Comparison of ENCODE assay signal across 1 cellular context in genomic region chr16:30658731-30659506, GRCh38.
A peak's percentile ranks its signal among the peaks of the same experiment; 100 is the strongest.
TF ChIP-seq lines count a peak whose summit lies in the region.

No MANE protein-coding gene starts in this region.

TF ChIP-seq in H1, 55 proteins besides CTCF, POLR2A, EP300 and RAD21:
- TF ChIP-seq BRCA1 (IDR thresholded peaks at IDR 0.05; ENCODE audit: low read depth, low read length) (no peak), SUZ12 (IDR thresholded peaks at IDR 0.05; ENCODE audit: low read length) (no peak), CHD1 (IDR thresholded peaks at IDR 0.05; ENCODE audit: low read depth, low read length) (no peak), KDM1A (IDR thresholded peaks at IDR 0.05; ENCODE audit: borderline replicate concordance, low read length) (no peak), EGR1 (IDR thresholded peaks at IDR 0.05; ENCODE audit: borderline replicate concordance, low read depth, low read length) (no peak), JUND (IDR thresholded peaks at IDR 0.05; ENCODE audit: low read length) (no peak), RNF2 (IDR thresholded peaks at IDR 0.05; ENCODE audit: borderline replicate concordance, low read depth, low read length, missing control alignments, poor library complexity, severe bottlenecking) (no peak), HDAC2 (IDR thresholded peaks at IDR 0.05; ENCODE audit: borderline replicate concordance in 1 of 2, low read depth in 2 of 2, low read length in 2 of 2) (0 out of 4 replicates have a peak, but pooled peaks of 1 of the 2 experiments have one; percentile 39), CHD2 (IDR thresholded peaks at IDR 0.05; ENCODE audit: low read length) (no peak), KDM4A (IDR thresholded peaks at IDR 0.05; ENCODE audit: low read depth, low read length, severe bottlenecking) (peak; percentile 70), POU5F1 (IDR thresholded peaks at IDR 0.05; ENCODE audit: low read depth, low read length) (no peak), KDM5A (IDR thresholded peaks at IDR 0.05; ENCODE audit: low read length) (no peak), MAX (IDR thresholded peaks at IDR 0.05) (no peak), NRF1 (IDR thresholded peaks at IDR 0.05; ENCODE audit: low read depth, low read length) (no peak), TBP (IDR thresholded peaks at IDR 0.05; ENCODE audit: low read depth, low read length) (no peak; the same call in 1 of the 2 replicates), RBBP5 (IDR thresholded peaks at IDR 0.05; ENCODE audit: borderline replicate concordance, low read depth, low read length) (no peak), SP4 (IDR thresholded peaks at IDR 0.05; ENCODE audit: low read length) (no peak), SIN3A (conservative IDR thresholded peaks at IDR 0.05 in 1 of 2, IDR thresholded peaks at IDR 0.05 in 1 of 2; ENCODE audit: low read depth in 1 of 2, low read length in 2 of 2) (0 out of 4 replicates have a peak, but pooled peaks of 1 of the 2 experiments have one; percentile 0), PHF8 (conservative IDR thresholded peaks at IDR 0.05; ENCODE audit: low read depth, low read length) (peak; percentile 14; the same call in 1 of the 2 replicates), JUN (IDR thresholded peaks at IDR 0.05; ENCODE audit: low read depth, low read length) (no peak), CBX5 (IDR thresholded peaks at IDR 0.05; ENCODE audit: low read depth, low read length) (no peak), EZH2 (IDR thresholded peaks at IDR 0.05; ENCODE audit: low read depth, low read length, severe bottlenecking) (no peak), YY1 (IDR thresholded peaks at IDR 0.05; ENCODE audit: low read depth, low read length) (no peak), TCF12 (IDR thresholded peaks at IDR 0.05; ENCODE audit: low read depth, low read length) (no peak), RFX5 (IDR thresholded peaks at IDR 0.05; ENCODE audit: borderline replicate concordance, low read depth, low read length) (no peak), FOSL1 (IDR thresholded peaks at IDR 0.05; ENCODE audit: insufficient read depth, low read depth, low read length) (no peak), TAF1 (IDR thresholded peaks at IDR 0.05; ENCODE audit: low read depth, low read length) (peak; percentile 43; the same call in 1 of the 2 replicates), CTBP2 (IDR thresholded peaks at IDR 0.05; ENCODE audit: borderline replicate concordance, insufficient read depth, insufficient read length, low read length) (no peak), CHD7 (IDR thresholded peaks at IDR 0.05; ENCODE audit: insufficient replicate concordance, low read length) (no peak), SIX5 (IDR thresholded peaks at IDR 0.05; ENCODE audit: low read depth, low read length) (no peak), GTF2F1 (IDR thresholded peaks at IDR 0.05; ENCODE audit: borderline replicate concordance, low read depth, low read length) (no peak), NANOG (IDR thresholded peaks at IDR 0.05; ENCODE audit: insufficient read depth, low read depth, low read length, poor library complexity, severe bottlenecking) (no peak), HDAC6 (IDR thresholded peaks at IDR 0.05; ENCODE audit: low read depth, low read length) (no peak), SRF (IDR thresholded peaks at IDR 0.05; ENCODE audit: low read depth, low read length) (no peak), POLR2AphosphoS5 (IDR thresholded peaks at IDR 0.05; ENCODE audit: low read depth, low read length) (no peak), GABPA (IDR thresholded peaks at IDR 0.05; ENCODE audit: borderline replicate concordance, insufficient read depth, low read length) (no peak), ATF2 (IDR thresholded peaks at IDR 0.05; ENCODE audit: low read length) (no peak), SIRT6 (IDR thresholded peaks at IDR 0.05; ENCODE audit: low read length) (no peak), E2F6 (IDR thresholded peaks at IDR 0.05) (no peak), CREB1 (IDR thresholded peaks at IDR 0.05) (no peak)
TF ChIP-seq in H1: peak in this region for 5.
